8 cellular contexts compared by ENCODE assay signal in genomic region chr10:77636967-77637473, GRCh38. TPM values are rescaled to one million over a fixed set of nuclear protein-coding genes. Genes with fewer than 3 reads are reported as not detected.
DNase-seq lines count a peak whose midpoint lies in the region; ATAC-seq and TF ChIP-seq lines count a peak whose summit lies in the region.

No MANE protein-coding gene starts in this region.

- no peak overlapping the region for H3K27ac ChIP-seq in heart right ventricle

- peak overlapping the region; percentile 95 for H3K4me2 ChIP-seq in skeletal muscle satellite cell (ENCODE audit: low read length)

- TF ChIP-seq CTCF in heart right ventricle (IDR thresholded peaks at IDR 0.05): no peak

- peak overlapping the region; percentile 77 for H3K9ac ChIP-seq in skeletal muscle satellite cell (ENCODE audit: low read depth, low read length)

- H3K4me1 ChIP-seq in heart right ventricle: peaks cover 0 to 17% (median 7%) of the 10 kb centered on the region in 9 donors
- peaks cover 35% of the 10 kb centered on the region for H3K4me1 ChIP-seq in skeletal muscle satellite cell (ENCODE audit: control insufficient read depth, insufficient read depth, low read length)

- H3K36me3 ChIP-seq in H7 (replicated peaks; ENCODE audit: control insufficient read depth, insufficient read depth, low read length): no peaks in the 10 kb centered on the region
- H3K36me3 ChIP-seq in heart right ventricle: no peaks in the 10 kb centered on the region
- no peaks in the 10 kb centered on the region for H3K36me3 ChIP-seq in skeletal muscle satellite cell (ENCODE audit: insufficient read depth, low read length)

- H3K4me1 Mint-ChIP-seq in T-helper 2 cell treated with Interferon-gamma antibody and Interleukin-4, amounts not matched to agents 5 μg/mL and 100 μg/mL, for 36 hours (ENCODE audit: low read depth): peaks cover 2% of the 10 kb centered on the region

- peak overlapping the region; percentile 65 for H3K4me3 ChIP-seq in H7 (ENCODE audit: insufficient read depth, low read depth, low read length)
- H3K4me3 ChIP-seq in heart right ventricle: peak overlapping the region in 9 of 10 donors; percentile 32 to 54 (median 50)
- peak overlapping the region; percentile 95 for H3K4me3 ChIP-seq in skeletal muscle satellite cell (ENCODE audit: low read length)

- ATAC-seq in heart right ventricle: no peak
- no peak for ATAC-seq in HG03135 (IDR thresholded peaks at IDR 0.05; ENCODE audit: unreplicated experiment)
- no peak for ATAC-seq in HG02973 (IDR thresholded peaks at IDR 0.05; ENCODE audit: unreplicated experiment)

- intact Hi-C loops in heart right ventricle (cut with DNase I): loop anchor here in 1 of 10 donors (10.0 kb wide), 1 partner anchor 142 kb away; no protein-coding TSS in a partner anchor

- no peaks in the 10 kb centered on the region for H3K9me3 Mint-ChIP-seq in T-helper 2 cell treated with Interferon-gamma antibody and Interleukin-4, amounts not matched to agents 5 μg/mL and 100 μg/mL, for 36 hours

- 1% methylated on average over 52 of the region's 52 CpGs for WGBS in heart right ventricle, 2 donors

- peaks cover 73% of the 10 kb centered on the region for H3K27me3 Mint-ChIP-seq in T-helper 2 cell treated with Interferon-gamma antibody and Interleukin-4, amounts not matched to agents 5 μg/mL and 100 μg/mL, for 36 hours (ENCODE audit: low read depth)

- H3K27me3 ChIP-seq in H7 (ENCODE audit: control insufficient read depth, insufficient read depth, low read length) (peaks cover 66% of the 10 kb centered on the region), heart right ventricle (peaks cover 12 to 93% (median 81%) of the 10 kb centered on the region in 7 donors), skeletal muscle satellite cell (ENCODE audit: control insufficient read depth, insufficient read depth, low read length) (no peaks in the 10 kb centered on the region)

- no peak overlapping the region for H3K27ac Mint-ChIP-seq in T-helper 2 cell treated with Interferon-gamma antibody and Interleukin-4, amounts not matched to agents 5 μg/mL and 100 μg/mL, for 36 hours

- H3K9me3 ChIP-seq in heart right ventricle: no peaks in the 10 kb centered on the region
- no peaks in the 10 kb centered on the region for H3K9me3 ChIP-seq in skeletal muscle satellite cell (replicated peaks; ENCODE audit: low read length)

- H3K36me3 Mint-ChIP-seq in T-helper 2 cell treated with Interferon-gamma antibody and Interleukin-4, amounts not matched to agents 5 μg/mL and 100 μg/mL, for 36 hours (ENCODE audit: low read depth): no peaks in the 10 kb centered on the region

- DNase-seq in H7 (peak; percentile 77), heart right ventricle (no peak), SHP77 (lab: John Stamatoyannopoulos, UW) (no peak), ureter (ENCODE audit: low spot score) (no peak)
- DNase-seq in T-helper 2 cell treated with Interferon-gamma antibody and Interleukin-4, amounts not matched to agents 5 μg/mL and 100 μg/mL, for 36 hours (ENCODE audit: low spot score): no peak

- peak overlapping the region; percentile 60 for H3K4me3 Mint-ChIP-seq in T-helper 2 cell treated with Interferon-gamma antibody and Interleukin-4, amounts not matched to agents 5 μg/mL and 100 μg/mL, for 36 hours

RNA-seq across cellular contexts. Expression of gene KCNMA1, which starts 0.6 kb away (rescaled TPM):
- total RNA-seq in H7 (2014; rRNA removed; shearing (Covaris generic)): 0.94 and 1.3 TPM in 2 replicates
- total RNA-seq in heart right ventricle (1 to 10 TPM; 1.2 to 5.3 (median 2.0) TPM), ureter (87.9 TPM)
- under 1 TPM; 0.59 to 0.95 TPM for polyA plus RNA-seq in heart right ventricle
- total RNA-seq in skeletal muscle satellite cell (2012; rRNA removed): 34.5 and 72.3 TPM in 2 replicates

Comparison
In these comparisons a context has a peak if more than half of its experiments do, and no peak if none do; other contexts are left out.
1. RNA of gene KCNMA1, which starts 0.6 kb away (total RNA-seq): 87.9 TPM in ureter (single experiment); 1.2 to 5.3 TPM in heart right ventricle and 0.94 to 1.3 TPM in H7; every median in the first group is over 10 times any median in the second.
2. Peak in every context shown above with its lines, with median percentiles within 50 percentile points of each other: H3K4me3 ChIP-seq.